Comparison of ENCODE assay signal across 8 cellular contexts in genomic region chr16:19067349-19068236, GRCh38. TPM values are rescaled to one million over a fixed set of nuclear protein-coding genes. Genes with fewer than 3 reads are reported as not detected.
DNase-seq lines count a peak whose midpoint lies in the region; ATAC-seq and TF ChIP-seq lines count a peak whose summit lies in the region.

Gene COQ7 (plus strand): TSS chr16:19067614. CDS start chr16:19067665, 51 bp downstream.

- H3K36me3 ChIP-seq in Panc1 (ENCODE audit: control insufficient read depth, insufficient read depth, low read length) = no peaks in the 10 kb centered on the region
- H3K36me3 ChIP-seq in mucosa of rectum (ENCODE audit: control insufficient read depth in 2 of 2, insufficient read depth in 2 of 2, low read length in 2 of 2) = peaks cover 1 to 2% of the 10 kb centered on the region in 2 donors

- H3K4me3 ChIP-seq in Panc1 (ENCODE audit: low read depth in 2 of 2, low read length in 2 of 2) (peak within 1 kb of the TSS; percentile 79 to 93), mucosa of rectum (ENCODE audit: low read length in 2 of 2) (peak within 1 kb of the TSS; percentile 68 to 95)

- H3K27ac ChIP-seq in Panc1 (ENCODE audit: low read length) = peak within 1 kb of the TSS; percentile 95
- H3K27ac ChIP-seq in mucosa of rectum (ENCODE audit: low read depth in 2 of 2, low read length in 2 of 2) = peak within 1 kb of the TSS; percentile 100

- BruUV-seq in Panc1 (replicated peaks; lab: Mats Ljungman, UMichigan) = TSS peak; percentile 87

- peaks cover 10% of the 10 kb centered on the region for H3K36me3 Mint-ChIP-seq in activated T-cell treated with anti-CD3 and anti-CD28 coated beads, Interleukin-2, amount 50 U/mL, for 4 hours (ENCODE audit: insufficient read depth)

- ATAC-seq in GM21723 (IDR thresholded peaks at IDR 0.05; ENCODE audit: unreplicated experiment) (peak; percentile 88), Panc1 (peak; percentile 97)
- ATAC-seq in activated T-cell treated with anti-CD3 and anti-CD28 coated beads, Interleukin-2, amount 50 U/mL, for 4 hours = peak; percentile 94

- peak within 1 kb of the TSS; percentile 83 to 99 for H3K9ac ChIP-seq in mucosa of rectum (ENCODE audit: low read depth in 1 of 2, low read length in 2 of 2)

- CTCF ChIA-PET in Panc1 (lab: Charles Lee) = interaction anchor here (0.7 to 1.2 kb wide), 3 partner anchors 72 to 488 kb away, joined by 3 to 6 read pairs (median 5); partner anchors contain the start of gene VPS35L

- intact Hi-C loops in Panc1 (cut with micrococcal nuclease; ENCODE audit: unreplicated experiment) = no loop called here

- POLR2A ChIA-PET in Panc1 (lab: Charles Lee) = interaction anchor here (0.5 to 0.8 kb wide), 6 partner anchors 10 to 323 kb away, joined by 3 to 13 read pairs (median 4); no protein-coding TSS in a partner anchor

- H3K27me3 ChIP-seq in Panc1 (ENCODE audit: control insufficient read depth, insufficient read depth, low read length) (no peaks in the 10 kb centered on the region), mucosa of rectum (ENCODE audit: control insufficient read depth in 2 of 2, insufficient read depth in 2 of 2, low read length in 2 of 2) (no peaks in the 10 kb centered on the region)

- DNase-seq in DMS153 treated with DMSO at 0.1 percent for 48 hours (lab: John Stamatoyannopoulos, UW; ENCODE audit: unreplicated experiment) (peak; percentile 98), KG1 (lab: John Stamatoyannopoulos, UW) (peak; percentile 96), Panc1 (ENCODE audit: low read depth, low spot score) (peak; percentile 99), erythroblast (lab: John Stamatoyannopoulos, UW) (peak; percentile 99 to 100)
- peak; percentile 97 for DNase-seq in activated T-cell treated with anti-CD3 and anti-CD28 coated beads, Interleukin-2, amount 50 U/mL, for 4 hours
- peak; percentile 99 for DNase-seq in stimulated activated CD8-positive, alpha-beta memory T cell treated with anti-CD3 and anti-CD28 coated beads, Interleukin-4, amount 100 ng/mL, for 48 hours

- H3K27me3 Mint-ChIP-seq in activated T-cell treated with anti-CD3 and anti-CD28 coated beads, Interleukin-2, amount 50 U/mL, for 4 hours (ENCODE audit: low read depth) = no peaks in the 10 kb centered on the region

- H3K9me3 ChIP-seq in Panc1 (ENCODE audit: control insufficient read depth, insufficient read depth, low read depth, low read length) (no peaks in the 10 kb centered on the region), mucosa of rectum (ENCODE audit: control insufficient read depth in 2 of 2, low read length in 2 of 2) (no peaks in the 10 kb centered on the region)

- H3K9me3 Mint-ChIP-seq in activated T-cell treated with anti-CD3 and anti-CD28 coated beads, Interleukin-2, amount 50 U/mL, for 4 hours = no peaks in the 10 kb centered on the region

- in situ Hi-C loops in Panc1 (cut with HindIII; ENCODE audit: low pct_unique_long_range_greater_than_20kb, low sequenced_read_pairs) = no loop called here

- TF ChIP-seq CTCF in Panc1 (IDR thresholded peaks at IDR 0.05) = no peak

- H3K4me3 Mint-ChIP-seq in activated T-cell treated with anti-CD3 and anti-CD28 coated beads, Interleukin-2, amount 50 U/mL, for 4 hours = peak within 1 kb of the TSS; percentile 90

- peaks cover 15% of the 10 kb centered on the region for H3K4me1 Mint-ChIP-seq in activated T-cell treated with anti-CD3 and anti-CD28 coated beads, Interleukin-2, amount 50 U/mL, for 4 hours (ENCODE audit: low read depth)

- TF ChIP-seq POLR2A in erythroblast (IDR thresholded peaks at IDR 0.05; ENCODE audit: low read length) = peak; percentile 77

- H3K4me1 ChIP-seq in Panc1 (ENCODE audit: control insufficient read depth, insufficient read depth, low read length) (peaks cover 3% of the 10 kb centered on the region; the same call in 1 of the 2 replicates), mucosa of rectum (ENCODE audit: control insufficient read depth in 2 of 2, insufficient read depth in 2 of 2, low read length in 2 of 2) (peaks cover 9% of the 10 kb centered on the region in 2 donors)

RNA-seq across cellular contexts. Expression of gene COQ7, which starts in this region (rescaled TPM):
- 39.6 TPM for total RNA-seq in Panc1 (2021; ENCODE audit: unreplicated experiment)
- 31.5 TPM for polyA plus RNA-seq in Panc1 (2012; ENCODE audit: insufficient read length)
- 10 to 100 TPM; 18.3 to 21.8 (median 20.4) TPM for total RNA-seq in activated T-cell treated with anti-CD3 and anti-CD28 coated beads, Interleukin-2, amount 50 U/mL, for 4 hours

Comparison
In these comparisons a context has a peak if more than half of its experiments do, and no peak if none do; other contexts are left out.
1. Peak in every context shown above with its lines: DNase-seq, ATAC-seq, H3K4me3 ChIP-seq and H3K27ac ChIP-seq.